ENCODE assay signal across 22 cellular contexts in the genomic region with DNA sequence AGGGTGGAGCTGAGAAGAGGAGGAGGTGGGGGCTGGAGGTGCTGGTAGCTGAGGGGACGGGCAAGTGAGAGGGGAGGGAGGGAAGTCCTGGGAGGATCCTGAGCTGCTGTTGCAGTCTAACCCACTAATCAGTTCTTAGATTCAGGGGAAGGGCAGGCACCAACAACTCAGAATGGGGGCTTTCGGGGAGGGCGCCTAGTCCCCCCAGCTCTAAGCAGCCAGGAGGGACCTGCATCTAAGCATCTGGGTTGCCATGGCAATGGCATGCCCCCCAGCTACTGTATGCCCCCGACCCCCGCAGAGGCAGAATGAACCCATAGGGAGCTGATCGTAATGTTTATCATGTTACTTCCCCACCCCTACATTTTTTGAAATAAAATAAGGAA. TPM values are rescaled to one million over a fixed set of nuclear protein-coding genes. Genes with fewer than 3 reads are reported as not detected.
"Had no signal": no experiment of that assay in that cellular context is flagged by ENCODE, and none has a peak within 500 bp of the region (broad histone marks: within the 10 kb centered on the region; RNA-seq: fewer than 3 reads in every experiment).

No MANE protein-coding gene starts in this region.

- H3K27me3 ChIP-seq: dorsolateral prefrontal cortex, heart left ventricle, pancreas, right lobe of liver, testis had no signal

- ATAC-seq: esophagus mucosa; heart left ventricle; left colon; left ventricle myocardium superior; naive thymus-derived CD4-positive, alpha-beta T cell; pancreas; psoas muscle; right lobe of liver; stimulated activated memory B cell treated with anti-CD40 and anti-IgM and Interleukin-4, amounts not matched to agents 10 μg/mL and 1 μg/mL and 100 μg/mL, for 72 hours; stimulated activated naive CD8-positive, alpha-beta T cell treated with anti-CD3 and anti-CD28 coated beads, Interleukin-15, amount 100 ng/mL, for 72 hours had no signal

- H3K4me3 ChIP-seq: dorsolateral prefrontal cortex, heart left ventricle, lung, pancreas, psoas muscle, right lobe of liver, testis, transverse colon had no signal

- H3K36me3 ChIP-seq: pancreas, transverse colon had no signal

- H3K27ac ChIP-seq: dorsolateral prefrontal cortex, heart left ventricle, pancreas, psoas muscle, right lobe of liver, testis, transverse colon had no signal

- H3K9me3 ChIP-seq: heart left ventricle, pancreas, psoas muscle, right lobe of liver, testis, transverse colon had no signal

- H3K9me3 Mint-ChIP-seq: naive thymus-derived CD4-positive, alpha-beta T cell; stimulated activated memory B cell treated with anti-CD40 and anti-IgM and Interleukin-4, amounts not matched to agents 10 μg/mL and 1 μg/mL and 100 μg/mL, for 72 hours; stimulated activated naive CD8-positive, alpha-beta T cell treated with anti-CD3 and anti-CD28 coated beads, Interleukin-15, amount 100 ng/mL, for 72 hours had no signal

- H3K4me1 ChIP-seq: pancreas, right lobe of liver had no signal

- DNase-seq: cortex of kidney; dorsolateral prefrontal cortex; effector CD8-positive, alpha-beta T cell; heart left ventricle; hippocampal formation; left colon; left ventricle myocardium superior; naive thymus-derived CD4-positive, alpha-beta T cell; nucleus accumbens; retina; right lobe of liver; stimulated activated CD4-positive, alpha-beta T cell treated with anti-CD3 and anti-CD28 coated beads, Interleukin-4, amount 100 ng/mL, for 1 hour; stimulated activated CD8-positive, alpha-beta memory T cell treated with anti-CD3 and anti-CD28 coated beads, Interleukin-4, amount 100 ng/mL, for 48 hours; stimulated activated naive CD8-positive, alpha-beta T cell treated with anti-CD3 and anti-CD28 coated beads, Interleukin-15, amount 100 ng/mL, for 72 hours; testis; transverse colon had no signal

- H3K27me3 Mint-ChIP-seq: stimulated activated memory B cell treated with anti-CD40 and anti-IgM and Interleukin-4, amounts not matched to agents 10 μg/mL and 1 μg/mL and 100 μg/mL, for 72 hours had no signal

- H3K4me3 Mint-ChIP-seq: naive thymus-derived CD4-positive, alpha-beta T cell; stimulated activated memory B cell treated with anti-CD40 and anti-IgM and Interleukin-4, amounts not matched to agents 10 μg/mL and 1 μg/mL and 100 μg/mL, for 72 hours; stimulated activated naive CD8-positive, alpha-beta T cell treated with anti-CD3 and anti-CD28 coated beads, Interleukin-15, amount 100 ng/mL, for 72 hours had no signal

- H3K27ac Mint-ChIP-seq: stimulated activated memory B cell treated with anti-CD40 and anti-IgM and Interleukin-4, amounts not matched to agents 10 μg/mL and 1 μg/mL and 100 μg/mL, for 72 hours; stimulated activated naive CD8-positive, alpha-beta T cell treated with anti-CD3 and anti-CD28 coated beads, Interleukin-15, amount 100 ng/mL, for 72 hours had no signal

RNA-seq across cellular contexts. Expression of gene RAB3IL1, which starts 50.4 kb away (rescaled TPM):
- total RNA-seq: mononuclear cell had no signal
- polyA plus RNA-seq: naive thymus-derived CD4-positive, alpha-beta T cell had no signal
